17 cellular contexts compared by ENCODE assay signal in the genomic region with DNA sequence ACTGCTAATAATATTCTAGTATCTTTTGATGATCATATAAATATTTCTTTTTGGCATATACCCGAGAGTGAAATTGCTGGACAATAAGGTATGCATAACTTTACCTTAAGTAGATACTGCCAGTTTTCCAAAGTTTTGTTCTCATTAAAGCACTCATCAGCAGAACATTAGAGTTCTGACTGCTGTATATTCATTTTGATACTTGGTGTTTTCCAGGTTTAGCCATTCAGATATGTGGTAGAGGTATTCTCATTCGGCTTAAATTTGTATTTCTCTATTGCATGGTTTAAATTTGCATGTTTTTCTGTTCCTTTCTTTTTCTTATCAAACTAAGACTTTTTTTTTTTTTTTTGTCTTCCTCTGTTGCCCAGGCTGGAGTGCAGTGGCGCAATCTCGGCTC. TPM values are rescaled to one million over a fixed set of nuclear protein-coding genes. Genes with fewer than 3 reads are reported as not detected.
DNase-seq lines count a peak whose midpoint lies in the region; ATAC-seq, FAIRE-seq and TF ChIP-seq lines count a peak whose summit lies in the region.
"Had no signal": no experiment of that assay in that cellular context is flagged by ENCODE, and none has a peak within 500 bp of the region (broad histone marks: within the 10 kb centered on the region; RNA-seq: fewer than 3 reads in every experiment).

No MANE protein-coding gene starts in this region.

- peak; percentile 56 for FAIRE-seq in GM12892 (lab: Jason Lieb, UNC)
- FAIRE-seq: G401.6 had no signal

- intact Hi-C loops in uterus (cut with DNase I; ENCODE audit: low total_unique reads) = no loop called here
- intact Hi-C loops in left cardiac atrium (cut with DNase I) = no loop called here

- H3K27ac ChIP-seq in OCI-LY3 (ENCODE audit: low read length) (peak overlapping the region; percentile 12; the same call in 1 of the 2 replicates), uterus (no peak overlapping the region)
- H3K27ac ChIP-seq: BLaER1 treated with 17β-estradiol and CSF1 and Interleukin-3, amounts not matched to agents 10 nM and 100 nM had no signal

- peaks cover 21% of the 10 kb centered on the region for H3K4me1 ChIP-seq in OCI-LY3 (ENCODE audit: low read length)
- H3K4me1 ChIP-seq in uterus = peaks cover 0 to 3% of the 10 kb centered on the region in 2 donors
- H3K4me1 ChIP-seq: BLaER1 treated with 17β-estradiol and CSF1 and Interleukin-3, amounts not matched to agents 10 nM and 100 nM; HAP-1 had no signal

- H3K9me3 ChIP-seq in OCI-LY3 (ENCODE audit: insufficient read depth, low read length) (no peaks in the 10 kb centered on the region), uterus (no peaks in the 10 kb centered on the region)
- H3K9me3 ChIP-seq: BLaER1 treated with 17β-estradiol and CSF1 and Interleukin-3, amounts not matched to agents 10 nM and 100 nM; HAP-1 had no signal

- peak; percentile 73 for ATAC-seq in GM19351 (IDR thresholded peaks at IDR 0.05; ENCODE audit: unreplicated experiment)
- ATAC-seq in HG02870 (IDR thresholded peaks at IDR 0.05; ENCODE audit: unreplicated experiment) = peak; percentile 71
- ATAC-seq in left lobe of liver = no peak
- ATAC-seq in left cardiac atrium = no peak

- H3K4me3 ChIP-seq in OCI-LY3 (ENCODE audit: low read length) = peak overlapping the region; percentile 63
- no peak overlapping the region for H3K4me3 ChIP-seq in uterus
- H3K4me3 ChIP-seq: BLaER1 treated with 17β-estradiol and CSF1 and Interleukin-3, amounts not matched to agents 10 nM and 100 nM; HAP-1 had no signal

- DNase-seq in GM12892 (ENCODE audit: insufficient read length) (no peak), uterus (no peak), left lobe of liver (ENCODE audit: low spot score) (no peak), T-helper 9 cell (no peak), left cardiac atrium (no peak)
- DNase-seq: CD8-positive, alpha-beta memory T cell; DND-41; NCI-H1105; NCI-H1694; NCI-H2227 treated with DMSO at 0.1 percent for 48 hours; NCI-H524 had no signal

- H2AFZ ChIP-seq in OCI-LY3 (ENCODE audit: low read depth, low read length) = no peak overlapping the region

- H3K79me2 ChIP-seq in OCI-LY3 (ENCODE audit: low read length) = no peaks in the 10 kb centered on the region

- H4K20me1 ChIP-seq in OCI-LY3 (ENCODE audit: insufficient read depth, low read length) = no peaks in the 10 kb centered on the region
- H4K20me1 ChIP-seq: BLaER1 treated with 17β-estradiol and CSF1 and Interleukin-3, amounts not matched to agents 10 nM and 100 nM had no signal

- peak overlapping the region; percentile 79 for H3K4me2 ChIP-seq in OCI-LY3 (ENCODE audit: low read length)
- H3K4me2 ChIP-seq: BLaER1 treated with 17β-estradiol and CSF1 and Interleukin-3, amounts not matched to agents 10 nM and 100 nM had no signal

- H3K9ac ChIP-seq in OCI-LY3 (ENCODE audit: low read length) = no peak overlapping the region
- H3K9ac ChIP-seq: BLaER1 treated with 17β-estradiol and CSF1 and Interleukin-3, amounts not matched to agents 10 nM and 100 nM had no signal

- H3K36me3 ChIP-seq in OCI-LY3 (replicated peaks; ENCODE audit: low read depth, low read length) (peaks cover 10% of the 10 kb centered on the region), uterus (no peaks in the 10 kb centered on the region)
- H3K36me3 ChIP-seq: BLaER1 treated with 17β-estradiol and CSF1 and Interleukin-3, amounts not matched to agents 10 nM and 100 nM; HAP-1 had no signal

- no peak for TF ChIP-seq POLR2A in GM12892 (IDR thresholded peaks at IDR 0.05; ENCODE audit: low read depth, low read length)
- no peak for TF ChIP-seq POLR2A in uterus (IDR thresholded peaks at IDR 0.05)

- H3K27me3 ChIP-seq in OCI-LY3 (ENCODE audit: low read depth, low read length) (0 out of 2 replicates have a peak, but pooled peaks cover 4% of the 10 kb centered on the region), uterus (no peaks in the 10 kb centered on the region)
- H3K27me3 ChIP-seq: BLaER1 treated with 17β-estradiol and CSF1 and Interleukin-3, amounts not matched to agents 10 nM and 100 nM had no signal

- no peak for TF ChIP-seq CTCF in OCI-LY3 (IDR thresholded peaks at IDR 0.05; ENCODE audit: low read depth, low read length)
- no peak for TF ChIP-seq CTCF in uterus (IDR thresholded peaks at IDR 0.05)

RNA-seq across cellular contexts. Expression of a gene that starts 18.2 kb away (rescaled TPM):
- 33.9 TPM for polyA plus RNA-seq in GM12892 (2012; ENCODE audit: missing spikeins)
- total RNA-seq in uterus (100 to 1,000 TPM; 108 to 335 (median 219) TPM), left lobe of liver (12.5 TPM), left cardiac atrium (100 to 1,000 TPM in 1 of 2 donors, 10 to 100 TPM in 1; 85.9 to 110 TPM)

Comparison
In these comparisons a context has a peak if more than half of its experiments do, and no peak if none do; other contexts are left out.
1. ATAC-seq: peak in GM19351 (single experiment) and HG02870 (single experiment); none in left lobe of liver (single experiment) and left cardiac atrium (0 of 2).